17 cellular contexts compared by ENCODE assay signal in genomic region chr1:169824153-169824552, GRCh38. TPM values are rescaled to one million over a fixed set of nuclear protein-coding genes. Genes with fewer than 3 reads are reported as not detected.
DNase-seq lines count a peak whose midpoint lies in the region; ATAC-seq and TF ChIP-seq lines count a peak whose summit lies in the region.
"Had no signal": no experiment of that assay in that cellular context is flagged by ENCODE, and none has a peak within 500 bp of the region (broad histone marks: within the 10 kb centered on the region; RNA-seq: fewer than 3 reads in every experiment).

No MANE protein-coding gene starts in this region.

- no peak for DNase-seq in activated CD8-positive, alpha-beta memory T cell treated with anti-CD3 and anti-CD28 coated beads, Interleukin-2, amount 10 ng/mL, durations not matched to agents 7 days and 5 days
- no peak for DNase-seq in activated CD8-positive, alpha-beta memory T cell treated with anti-CD3 and anti-CD28 coated beads, Interleukin-2, amount 50 U/mL, for 48 hours
- DNase-seq in H9 (no peak), PC-3 (no peak), nephron progenitor cell (no peak), C1 segment of cervical spinal cord (lab: John Stamatoyannopoulos, UW) (no peak)
- DNase-seq: CD4-positive, CD25-positive, alpha-beta regulatory T cell; CD8-positive, alpha-beta memory T cell; COR-L47; DMS 273 treated with DMSO at 0.1 percent for 48 hours; DMS53; DND-41; EL; HCEC 1CT had no signal

- H3K56ac ChIP-seq in H9 (ENCODE audit: insufficient read length, low read depth, low read length): no peak overlapping the region

- H2BK12ac ChIP-seq in H9 (ENCODE audit: insufficient read length, low read depth, low read length): no peak overlapping the region

- H3K4me3 Mint-ChIP-seq in activated CD8-positive, alpha-beta memory T cell treated with anti-CD3 and anti-CD28 coated beads, Interleukin-2, amount 10 ng/mL, durations not matched to agents 7 days and 5 days: no peak overlapping the region
- no peak overlapping the region for H3K4me3 Mint-ChIP-seq in H9
- H3K4me3 Mint-ChIP-seq in nephron progenitor cell: no peak overlapping the region
- H3K4me3 Mint-ChIP-seq: B cell; CD4-positive, CD25-positive, alpha-beta regulatory T cell; CD8-positive, alpha-beta memory T cell had no signal

- H3K27ac Mint-ChIP-seq in activated CD8-positive, alpha-beta memory T cell treated with anti-CD3 and anti-CD28 coated beads, Interleukin-2, amount 10 ng/mL, durations not matched to agents 7 days and 5 days: peak overlapping the region; percentile 12
- H3K27ac Mint-ChIP-seq in H9 (peak overlapping the region in 2 of 3 experiments; percentile 2 to 4; a peak in 1 of 7 replicates), nephron progenitor cell (peak overlapping the region; percentile 82)
- H3K27ac Mint-ChIP-seq: B cell had no signal

- no peak overlapping the region for H3K18ac ChIP-seq in H9 (ENCODE audit: insufficient read length, low read depth, low read length)

- H3K23me2 ChIP-seq in H9 (ENCODE audit: insufficient read length, low read depth, low read length, poor library complexity, severe bottlenecking): no peaks in the 10 kb centered on the region

- intact Hi-C loops in PC-3 (cut with micrococcal nuclease): no loop called here

- no peak for ATAC-seq in activated CD8-positive, alpha-beta memory T cell treated with anti-CD3 and anti-CD28 coated beads, Interleukin-2, amount 10 ng/mL, durations not matched to agents 7 days and 5 days
- no peak for ATAC-seq in PC-3
- ATAC-seq: GM12878 had no signal

- 100% methylated on average over 3 of the region's 3 CpGs for WGBS in H9 (ENCODE audit: extremely low coverage, insufficient read length, low lambda C conversion rate)

- H3K9me3 ChIP-seq in H9 (ENCODE audit: control insufficient read depth, low read depth, low read length): no peaks in the 10 kb centered on the region
- H3K9me3 ChIP-seq in PC-3 (ENCODE audit: low read length): no peaks in the 10 kb centered on the region
- H3K9me3 ChIP-seq: BLaER1 treated with 17β-estradiol and CSF1 and Interleukin-3, amounts not matched to agents 10 nM and 100 nM had no signal

- H2BK20ac ChIP-seq in H9 (ENCODE audit: low read depth, low read length, poor library complexity, severe bottlenecking): no peak overlapping the region

- peaks cover 3% of the 10 kb centered on the region for H3K4me1 Mint-ChIP-seq in activated CD8-positive, alpha-beta memory T cell treated with anti-CD3 and anti-CD28 coated beads, Interleukin-2, amount 10 ng/mL, durations not matched to agents 7 days and 5 days
- no peaks in the 10 kb centered on the region for H3K4me1 Mint-ChIP-seq in H9
- no peaks in the 10 kb centered on the region for H3K4me1 Mint-ChIP-seq in nephron progenitor cell
- H3K4me1 Mint-ChIP-seq: B cell; CD8-positive, alpha-beta memory T cell had no signal

- H3K27me3 ChIP-seq in H9 (ENCODE audit: insufficient read depth, low read length): no peaks in the 10 kb centered on the region
- no peaks in the 10 kb centered on the region for H3K27me3 ChIP-seq in PC-3 (ENCODE audit: low read length)
- H3K27me3 ChIP-seq: BLaER1 treated with 17β-estradiol and CSF1 and Interleukin-3, amounts not matched to agents 10 nM and 100 nM had no signal

- H3K4me2 ChIP-seq in H9 (ENCODE audit: insufficient read depth, insufficient read length, low read length): no peak overlapping the region
- H3K4me2 ChIP-seq in PC-3 (ENCODE audit: low read length): no peak overlapping the region
- H3K4me2 ChIP-seq: BLaER1 treated with 17β-estradiol and CSF1 and Interleukin-3, amounts not matched to agents 10 nM and 100 nM had no signal

- H3K14ac ChIP-seq in H9 (ENCODE audit: insufficient read depth, low read length): no peak overlapping the region

- no peaks in the 10 kb centered on the region for H3F3A ChIP-seq in PC-3 (ENCODE audit: low read length, unreplicated experiment)

- no peak overlapping the region for H3K23ac ChIP-seq in H9 (ENCODE audit: insufficient read length, low read depth, low read length)

- peaks cover 36% of the 10 kb centered on the region for H3K36me3 Mint-ChIP-seq in activated CD8-positive, alpha-beta memory T cell treated with anti-CD3 and anti-CD28 coated beads, Interleukin-2, amount 10 ng/mL, durations not matched to agents 7 days and 5 days
- peaks cover 12 to 50% (median 31%) of the 10 kb centered on the region in 3 experiments for H3K36me3 Mint-ChIP-seq in H9 (ENCODE audit: insufficient read depth in 1 of 3, low read depth in 3 of 3)
- peaks cover 43% of the 10 kb centered on the region for H3K36me3 Mint-ChIP-seq in nephron progenitor cell (ENCODE audit: low read depth)

- H4K20me1 ChIP-seq in H9 (ENCODE audit: control insufficient read depth, insufficient read depth, insufficient read length) (no peaks in the 10 kb centered on the region), PC-3 (ENCODE audit: low read length) (no peaks in the 10 kb centered on the region)
- H4K20me1 ChIP-seq: BLaER1 treated with 17β-estradiol and CSF1 and Interleukin-3, amounts not matched to agents 10 nM and 100 nM had no signal

- H3K27me3 Mint-ChIP-seq in activated CD8-positive, alpha-beta memory T cell treated with anti-CD3 and anti-CD28 coated beads, Interleukin-2, amount 10 ng/mL, durations not matched to agents 7 days and 5 days: no peaks in the 10 kb centered on the region
- H3K27me3 Mint-ChIP-seq in H9 (ENCODE audit: low read depth) (no peaks in the 10 kb centered on the region), nephron progenitor cell (ENCODE audit: low read depth, poor library complexity) (no peaks in the 10 kb centered on the region)
- H3K27me3 Mint-ChIP-seq: B cell; CD4-positive, CD25-positive, alpha-beta regulatory T cell; CD8-positive, alpha-beta memory T cell had no signal

- H3K36me3 ChIP-seq in PC-3 (ENCODE audit: low read depth, low read length): peaks cover 27% of the 10 kb centered on the region

- H3K4me3 ChIP-seq in PC-3 (ENCODE audit: low read length): no peak overlapping the region
- H3K4me3 ChIP-seq: BLaER1 treated with 17β-estradiol and CSF1 and Interleukin-3, amounts not matched to agents 10 nM and 100 nM; GM12878 had no signal

- POLR2A ChIA-PET in PC-3 (lab: Charles Lee; ENCODE audit: unreplicated experiment): no interaction called here

- CTCF ChIA-PET in activated CD8-positive, alpha-beta memory T cell treated with anti-CD3 and anti-CD28 coated beads, Interleukin-2, amount 10 ng/mL, durations not matched to agents 7 days and 5 days (lab: Charles Lee): no interaction called here
- CTCF ChIA-PET in PC-3 (lab: Charles Lee): no interaction called here

- no peak overlapping the region for H4K91ac ChIP-seq in H9 (ENCODE audit: insufficient read length, low read depth, low read length)

- H3K79me2 ChIP-seq in H9 (ENCODE audit: insufficient read depth, low read length): no peaks in the 10 kb centered on the region
- H3K79me2 ChIP-seq in PC-3 (ENCODE audit: low read length): peaks cover 6% of the 10 kb centered on the region

- no peak overlapping the region for H4K5ac ChIP-seq in H9 (ENCODE audit: insufficient read length, low read depth, low read length)

- H3K4me1 ChIP-seq in H9 (ENCODE audit: insufficient read depth, low read length): no peaks in the 10 kb centered on the region
- no peaks in the 10 kb centered on the region for H3K4me1 ChIP-seq in PC-3 (ENCODE audit: insufficient read depth, low read length)
- H3K4me1 ChIP-seq: BLaER1 treated with 17β-estradiol and CSF1 and Interleukin-3, amounts not matched to agents 10 nM and 100 nM had no signal

- H3K79me1 ChIP-seq in H9 (ENCODE audit: insufficient read depth, low read depth, low read length, poor library complexity, severe bottlenecking): no peaks in the 10 kb centered on the region

- no peak overlapping the region for H3K27ac ChIP-seq in H9 (ENCODE audit: insufficient read length, low read depth, low read length)
- H3K27ac ChIP-seq in PC-3 (ENCODE audit: low read length): no peak overlapping the region
- H3K27ac ChIP-seq: BLaER1 treated with 17β-estradiol and CSF1 and Interleukin-3, amounts not matched to agents 10 nM and 100 nM had no signal

- TF ChIP-seq CTCF in H9 (conservative IDR thresholded peaks at IDR 0.05): no peak
- TF ChIP-seq CTCF in PC-3 (conservative IDR thresholded peaks at IDR 0.05; ENCODE audit: low read depth, low read length): no peak
- TF ChIP-seq CTCF in nephron progenitor cell (IDR thresholded peaks at IDR 0.05): no peak

- no peak overlapping the region for H2BK120ac ChIP-seq in H9 (ENCODE audit: low read depth, low read length, poor library complexity, severe bottlenecking)

- H2AFZ ChIP-seq in H9 (ENCODE audit: low read length) (no peak overlapping the region), PC-3 (ENCODE audit: low read length) (no peak overlapping the region)

- no peak overlapping the region for H4K8ac ChIP-seq in H9 (replicated peaks; ENCODE audit: insufficient read length, low read depth, low read length)

- H2BK5ac ChIP-seq in H9 (ENCODE audit: insufficient read length, low read length): no peak overlapping the region

- no peak overlapping the region for H2AK5ac ChIP-seq in H9 (ENCODE audit: insufficient read length, low read length)

- no peak overlapping the region for H3K4ac ChIP-seq in H9 (ENCODE audit: low read depth, low read length)

- H3K9ac ChIP-seq in H9 (ENCODE audit: extremely low read depth, insufficient read length, low read length) (no peak overlapping the region), PC-3 (ENCODE audit: low read length) (no peak overlapping the region)
- H3K9ac ChIP-seq: BLaER1 treated with 17β-estradiol and CSF1 and Interleukin-3, amounts not matched to agents 10 nM and 100 nM had no signal

- H3K9me2 ChIP-seq in PC-3 (replicated peaks; ENCODE audit: low read length): no peaks in the 10 kb centered on the region

- H3K9me3 Mint-ChIP-seq in activated CD8-positive, alpha-beta memory T cell treated with anti-CD3 and anti-CD28 coated beads, Interleukin-2, amount 10 ng/mL, durations not matched to agents 7 days and 5 days (ENCODE audit: low read depth): no peaks in the 10 kb centered on the region
- H3K9me3 Mint-ChIP-seq in H9: no peaks in the 10 kb centered on the region
- H3K9me3 Mint-ChIP-seq in nephron progenitor cell: peaks cover 2% of the 10 kb centered on the region
- H3K9me3 Mint-ChIP-seq: CD4-positive, CD25-positive, alpha-beta regulatory T cell; CD8-positive, alpha-beta memory T cell had no signal

- H3T11ph ChIP-seq in H9 (ENCODE audit: low read length): no peak overlapping the region

- H2BK15ac ChIP-seq in H9 (ENCODE audit: low read depth, low read length): no peak overlapping the region

- TSS peak; percentile 4 for BruUV-seq in PC-3 (replicated peaks; lab: Mats Ljungman, UMichigan)

RNA-seq across cellular contexts. Expression of gene METTL18, which starts 29.4 kb away (rescaled TPM):
- 10 to 100 TPM; 10.9 to 12.6 TPM for total RNA-seq in activated CD8-positive, alpha-beta memory T cell treated with anti-CD3 and anti-CD28 coated beads, Interleukin-2, amount 10 ng/mL, durations not matched to agents 7 days and 5 days
- 8.0 and 8.7 TPM in 2 replicates for total RNA-seq in H9 (2021)
- 7.3 and 7.4 TPM in 2 replicates for total RNA-seq in PC-3 (2014; rRNA removed)

Comparison
In these comparisons a context has a peak if more than half of its experiments do, and no peak if none do; other contexts are left out.
1. H3K27ac Mint-ChIP-seq: peak in every context shown above with its lines; median percentile 82 in nephron progenitor cell; 12 in activated CD8-positive, alpha-beta memory T cell treated with anti-CD3 and anti-CD28 coated beads, Interleukin-2, amount 10 ng/mL, durations not matched to agents 7 days and 5 days; 3 in H9.